In genomic region chr22:29883831-29884139, GRCh38 we compare ENCODE assay signal across 8 cellular contexts. TPM values are rescaled to one million over a fixed set of nuclear protein-coding genes. Genes with fewer than 3 reads are reported as not detected.
DNase-seq lines count a peak whose midpoint lies in the region; ATAC-seq and TF ChIP-seq lines count a peak whose summit lies in the region.

No MANE protein-coding gene starts in this region.

- no peaks in the 10 kb centered on the region for H3K36me3 ChIP-seq in liver (ENCODE audit: control insufficient read depth in 4 of 4, insufficient read depth in 3 of 4, low read depth in 1 of 4, low read length in 3 of 4)

- peak overlapping the region; percentile 74 to 85 for H3K9ac ChIP-seq in liver (ENCODE audit: low read depth in 1 of 2, low read length in 2 of 2)

- peak overlapping the region; percentile 85 for H3K27ac Mint-ChIP-seq in type B pancreatic cell

- H3K4me3 Mint-ChIP-seq in activated T-cell treated with anti-CD3 and anti-CD28 coated beads, Interleukin-2, amount 50 U/mL, for 4 hours = peak overlapping the region; percentile 91
- H3K4me3 Mint-ChIP-seq in type B pancreatic cell = no peak overlapping the region

- TF ChIP-seq CTCF in liver (IDR thresholded peaks at IDR 0.05; ENCODE audit: low read depth, low read length, missing input control) = no peak
- no peak for TF ChIP-seq CTCF in type B pancreatic cell (conservative IDR thresholded peaks at IDR 0.05)

- no peaks in the 10 kb centered on the region for H3K9me3 ChIP-seq in liver (ENCODE audit: control insufficient read depth in 4 of 4, low read length in 3 of 4)

- peaks cover 14% of the 10 kb centered on the region for H3K4me1 Mint-ChIP-seq in activated T-cell treated with anti-CD3 and anti-CD28 coated beads, Interleukin-2, amount 50 U/mL, for 4 hours (ENCODE audit: low read depth)
- H3K4me1 Mint-ChIP-seq in type B pancreatic cell (ENCODE audit: unreplicated experiment) = peaks cover 11% of the 10 kb centered on the region

- WGBS in adipose tissue, 3 donors = 0 to 2% (median 1%) methylated on average over 8 of the region's 8 CpGs
- 3% methylated on average over 8 of the region's 8 CpGs for WGBS in liver

- no peaks in the 10 kb centered on the region for H3K9me3 Mint-ChIP-seq in activated T-cell treated with anti-CD3 and anti-CD28 coated beads, Interleukin-2, amount 50 U/mL, for 4 hours
- H3K9me3 Mint-ChIP-seq in type B pancreatic cell = no peaks in the 10 kb centered on the region

- H3K36me3 Mint-ChIP-seq in activated T-cell treated with anti-CD3 and anti-CD28 coated beads, Interleukin-2, amount 50 U/mL, for 4 hours (ENCODE audit: insufficient read depth) = no peaks in the 10 kb centered on the region
- no peaks in the 10 kb centered on the region for H3K36me3 Mint-ChIP-seq in type B pancreatic cell

- peaks cover 5 to 23% (median 12%) of the 10 kb centered on the region in 4 donors for H3K4me1 ChIP-seq in liver (ENCODE audit: control insufficient read depth in 4 of 4, insufficient read depth in 4 of 4, low read length in 3 of 4)

- DNase-seq in activated T-cell treated with anti-CD3 and anti-CD28 coated beads, Interleukin-2, amount 50 U/mL, for 4 hours = no peak
- no peak for DNase-seq in activated T-cell treated with anti-CD3 and anti-CD28 coated beads, Interleukin-2, amount 50 U/mL, for 48 hours
- DNase-seq in type B pancreatic cell (ENCODE audit: extremely low spot score, unreplicated experiment) (no peak), DMS79 (lab: John Stamatoyannopoulos, UW) (no peak), G401 (ENCODE audit: low spot score) (no peak)

- peak overlapping the region; percentile 57 to 100 (median 91) for H3K4me3 ChIP-seq in liver (ENCODE audit: low read depth in 1 of 3, low read length in 3 of 3)

- H3K27me3 Mint-ChIP-seq in activated T-cell treated with anti-CD3 and anti-CD28 coated beads, Interleukin-2, amount 50 U/mL, for 4 hours (ENCODE audit: low read depth) = no peaks in the 10 kb centered on the region
- H3K27me3 Mint-ChIP-seq in type B pancreatic cell = no peaks in the 10 kb centered on the region

- no peaks in the 10 kb centered on the region for H3K27me3 ChIP-seq in liver (ENCODE audit: control insufficient read depth in 4 of 4, insufficient read depth in 4 of 4, low read length in 3 of 4)

- ATAC-seq in activated T-cell treated with anti-CD3 and anti-CD28 coated beads, Interleukin-2, amount 50 U/mL, for 4 hours = peak in 1 of 2 donors; percentile 11
- ATAC-seq in HG03196 (IDR thresholded peaks at IDR 0.05; ENCODE audit: unreplicated experiment) = no peak

- no peak for TF ChIP-seq RAD21 in liver (IDR thresholded peaks at IDR 0.05)

- in situ Hi-C loops in G401 (cut with HindIII; ENCODE audit: low sequenced_read_pairs) = no loop called here

- peak overlapping the region; percentile 84 for H3K27ac ChIP-seq in adipose tissue (ENCODE audit: low read depth, low read length)
- peak overlapping the region; percentile 95 to 99 for H3K27ac ChIP-seq in liver (ENCODE audit: low read depth in 1 of 2, low read length in 2 of 2)

TF ChIP-seq in liver, 16 proteins besides CTCF, POLR2A, EP300 and RAD21:
- TF ChIP-seq HNF4A (conservative IDR thresholded peaks at IDR 0.05) = no peak
- no peak for TF ChIP-seq MAX (IDR thresholded peaks at IDR 0.05)
- TF ChIP-seq REST (IDR thresholded peaks at IDR 0.05) = no peak
- no peak for TF ChIP-seq HNF4G (IDR thresholded peaks at IDR 0.05)
- no peak for TF ChIP-seq ATF3 (IDR thresholded peaks at IDR 0.05)
- no peak for TF ChIP-seq FOXA2 (IDR thresholded peaks at IDR 0.05)
- TF ChIP-seq ZBTB33 (IDR thresholded peaks at IDR 0.05) = no peak
- TF ChIP-seq GABPA (IDR thresholded peaks at IDR 0.05 in 1 of 2, conservative IDR thresholded peaks at IDR 0.05 in 1 of 2) = no peak
- no peak for TF ChIP-seq TAF1 (conservative IDR thresholded peaks at IDR 0.05)
- TF ChIP-seq RXRA (IDR thresholded peaks at IDR 0.05) = no peak
- TF ChIP-seq JUND (IDR thresholded peaks at IDR 0.05) = no peak
- TF ChIP-seq YY1 (IDR thresholded peaks at IDR 0.05) = no peak
- no peak for TF ChIP-seq SP1 (IDR thresholded peaks at IDR 0.05)
- no peak for TF ChIP-seq FOXA1 (IDR thresholded peaks at IDR 0.05)
- TF ChIP-seq NR2F2 (IDR thresholded peaks at IDR 0.05) = no peak

RNA-seq across cellular contexts. Expression of gene MTMR3, which starts 0.8 kb away (rescaled TPM):
- 10 to 100 TPM; 15.2 to 19.8 (median 15.8) TPM for total RNA-seq in activated T-cell treated with anti-CD3 and anti-CD28 coated beads, Interleukin-2, amount 50 U/mL, for 4 hours
- polyA plus RNA-seq in adipose tissue (10 to 100 TPM in 2 of 3 donors, 1 to 10 TPM in 1; 9.7 to 15.7 (median 12.4) TPM), liver (1 to 10 TPM; 6.0 to 7.2 TPM)
- total RNA-seq in liver (10 to 100 TPM; 27.0 to 38.8 TPM), type B pancreatic cell (ENCODE audit: low replicate concordance) (50.2 and 54.3 TPM in 2 replicates)
- 23.9 and 25.9 TPM in 2 replicates for total RNA-seq in G401 (2014; rRNA removed; shearing (Covaris generic))

RNA-seq across cellular contexts. Expression of gene ASCC2, which starts 45.7 kb away (rescaled TPM):
- 10 to 100 TPM; 83.5 to 95.7 (median 84.9) TPM for total RNA-seq in activated T-cell treated with anti-CD3 and anti-CD28 coated beads, Interleukin-2, amount 50 U/mL, for 4 hours
- polyA plus RNA-seq in adipose tissue = 10 to 100 TPM; 32.2 to 52.9 (median 39.6) TPM
- total RNA-seq in liver = 10 to 100 TPM; 36.0 to 43.7 TPM
- polyA plus RNA-seq in liver = 10 to 100 TPM; 34.6 to 41.4 TPM
- total RNA-seq in type B pancreatic cell (ENCODE audit: low replicate concordance) = 47.6 and 58.4 TPM in 2 replicates
- total RNA-seq in G401 (2014; rRNA removed; shearing (Covaris generic)) = 31.1 and 51.5 TPM in 2 replicates
